Comparison of ENCODE assay signal across 12 cellular contexts in genomic region chr20:43669332-43669731, GRCh38. TPM values are rescaled to one million over a fixed set of nuclear protein-coding genes. Genes with fewer than 3 reads are reported as not detected.
DNase-seq lines count a peak whose midpoint lies in the region; ATAC-seq and TF ChIP-seq lines count a peak whose summit lies in the region.
"Had no signal": no experiment of that assay in that cellular context is flagged by ENCODE, and none has a peak within 500 bp of the region (broad histone marks: within the 10 kb centered on the region; RNA-seq: fewer than 3 reads in every experiment).

No MANE protein-coding gene starts in this region.

- ATAC-seq in activated CD4-positive, CD25-positive, alpha-beta regulatory T cell treated with anti-CD3 and anti-CD28 coated beads, Interleukin-2, amount 50 U/mL, for 24 hours: no peak
- ATAC-seq in HG02610 (IDR thresholded peaks at IDR 0.05; ENCODE audit: unreplicated experiment): no peak
- ATAC-seq: heart left ventricle had no signal

- CTCF ChIA-PET in MCF 10A (lab: Yijun Ruan, JAX): interaction anchor here (0.6 kb wide), 1 partner anchor 10 kb away, joined by 3 read pairs; no protein-coding TSS in a partner anchor

- H3K4me3 ChIP-seq in breast epithelium: no peak overlapping the region
- H3K4me3 ChIP-seq: heart left ventricle, smooth muscle cell had no signal

- TF ChIP-seq POLR2A in breast epithelium (IDR thresholded peaks at IDR 0.05) (no peak), erythroblast (IDR thresholded peaks at IDR 0.05; ENCODE audit: low read length) (no peak)

- no peak overlapping the region for H3K27ac ChIP-seq in breast epithelium
- H3K27ac ChIP-seq: heart left ventricle, SK-N-MC had no signal

- POLR2A ChIA-PET in MCF 10A (lab: Yijun Ruan, JAX): no interaction called here

- H3K27ac Mint-ChIP-seq in MCF 10A (ENCODE audit: low read depth, unreplicated experiment): peak overlapping the region; percentile 9

- H3K36me3 ChIP-seq in breast epithelium: no peaks in the 10 kb centered on the region
- H3K36me3 ChIP-seq: heart left ventricle had no signal

- peaks cover 9% of the 10 kb centered on the region for H3K4me1 Mint-ChIP-seq in MCF 10A (ENCODE audit: insufficient read depth, unreplicated experiment)

- H3K36me3 Mint-ChIP-seq in MCF 10A (ENCODE audit: insufficient read depth, unreplicated experiment): no peaks in the 10 kb centered on the region

- H3K9me3 Mint-ChIP-seq in MCF 10A (ENCODE audit: unreplicated experiment): no peaks in the 10 kb centered on the region

- peaks cover 5% of the 10 kb centered on the region in 2 donors for H3K4me1 ChIP-seq in breast epithelium

- peaks cover 0 to 22% of the 10 kb centered on the region in 2 donors for H3K27me3 ChIP-seq in breast epithelium

- H3K27me3 Mint-ChIP-seq in MCF 10A (ENCODE audit: insufficient read depth, unreplicated experiment): no peaks in the 10 kb centered on the region

- BruUV-seq in MCF 10A (replicated peaks; lab: Mats Ljungman, UMichigan): no TSS peak

- intact Hi-C loops in MCF 10A (cut with micrococcal nuclease): no loop called here
- intact Hi-C loops in breast epithelium (cut with DNase I; ENCODE audit: low total_unique reads): no loop called here

- H3K9me3 ChIP-seq in breast epithelium: no peaks in the 10 kb centered on the region
- H3K9me3 ChIP-seq: heart left ventricle had no signal

- TF ChIP-seq CTCF in MCF 10A (IDR thresholded peaks at IDR 0.05; ENCODE audit: unreplicated experiment) (no peak), breast epithelium (IDR thresholded peaks at IDR 0.05) (no peak)

- no peak overlapping the region for H3K4me3 Mint-ChIP-seq in MCF 10A (ENCODE audit: unreplicated experiment)

- DNase-seq in MCF 10A (ENCODE audit: unreplicated experiment) (peak; percentile 82), breast epithelium (ENCODE audit: low spot score in 2 of 2) (no peak), RPMI7951 (ENCODE audit: low read depth) (peak; percentile 91), erythroblast (lab: John Stamatoyannopoulos, UW) (peak; percentile 26 to 40), AG08395 (ENCODE audit: low spot score) (no peak)
- DNase-seq in activated effector memory CD4-positive, alpha-beta T cell treated with Interleukin-2 at 50 U/mL for 16 hours: no peak
- DNase-seq: heart left ventricle had no signal

RNA-seq across cellular contexts. Expression of gene MYBL2, which starts 2.4 kb away (rescaled TPM):
- total RNA-seq in MCF 10A (2022) (16.4 and 44.3 TPM in 2 replicates), breast epithelium (under 1 TPM in 2 of 3 donors, not detected in 1; 0.32 to 0.44 TPM)
- 53.1 and 53.5 TPM in 2 replicates for total RNA-seq in RPMI7951 (2014; rRNA removed; shearing (Covaris generic))

RNA-seq across cellular contexts. Expression of gene GTSF1L, which starts 57.5 kb away (rescaled TPM):
- total RNA-seq in MCF 10A (2022) (not detected in 2 replicates), breast epithelium (not detected)
- total RNA-seq in RPMI7951 (2014; rRNA removed; shearing (Covaris generic)): not detected in 2 replicates
- total RNA-seq: chondrocyte, heart left ventricle, smooth muscle cell had no signal

Comparison
In these comparisons a context has a peak if more than half of its experiments do, and no peak if none do; other contexts are left out.
1. DNase-seq: peak in MCF 10A (single experiment), RPMI7951 (single experiment) and erythroblast (2 of 2); none in breast epithelium (0 of 2), activated effector memory CD4-positive, alpha-beta T cell treated with Interleukin-2 at 50 U/mL for 16 hours (single experiment) and AG08395 (single experiment).
2. RNA of gene MYBL2, which starts 2.4 kb away (total RNA-seq): 53.1 to 53.5 TPM in RPMI7951 and 16.4 to 44.3 TPM in MCF 10A; 0.32 to 0.44 TPM in breast epithelium; every median in the first group is over 10 times any median in the second.